Comparison of ENCODE assay signal across 1 cellular context in genomic region chr2:9002637-9003365, GRCh38.
TF ChIP-seq lines count a peak whose summit lies in the region.

No MANE protein-coding gene starts in this region.

TF ChIP-seq in HCT116, 20 proteins besides CTCF, POLR2A, EP300 and RAD21 (continued from another document):
- TF ChIP-seq ZBTB33 (IDR thresholded peaks at IDR 0.05; ENCODE audit: extremely low read depth, insufficient replicate concordance, low read length) = no peak
